In the genomic region with DNA sequence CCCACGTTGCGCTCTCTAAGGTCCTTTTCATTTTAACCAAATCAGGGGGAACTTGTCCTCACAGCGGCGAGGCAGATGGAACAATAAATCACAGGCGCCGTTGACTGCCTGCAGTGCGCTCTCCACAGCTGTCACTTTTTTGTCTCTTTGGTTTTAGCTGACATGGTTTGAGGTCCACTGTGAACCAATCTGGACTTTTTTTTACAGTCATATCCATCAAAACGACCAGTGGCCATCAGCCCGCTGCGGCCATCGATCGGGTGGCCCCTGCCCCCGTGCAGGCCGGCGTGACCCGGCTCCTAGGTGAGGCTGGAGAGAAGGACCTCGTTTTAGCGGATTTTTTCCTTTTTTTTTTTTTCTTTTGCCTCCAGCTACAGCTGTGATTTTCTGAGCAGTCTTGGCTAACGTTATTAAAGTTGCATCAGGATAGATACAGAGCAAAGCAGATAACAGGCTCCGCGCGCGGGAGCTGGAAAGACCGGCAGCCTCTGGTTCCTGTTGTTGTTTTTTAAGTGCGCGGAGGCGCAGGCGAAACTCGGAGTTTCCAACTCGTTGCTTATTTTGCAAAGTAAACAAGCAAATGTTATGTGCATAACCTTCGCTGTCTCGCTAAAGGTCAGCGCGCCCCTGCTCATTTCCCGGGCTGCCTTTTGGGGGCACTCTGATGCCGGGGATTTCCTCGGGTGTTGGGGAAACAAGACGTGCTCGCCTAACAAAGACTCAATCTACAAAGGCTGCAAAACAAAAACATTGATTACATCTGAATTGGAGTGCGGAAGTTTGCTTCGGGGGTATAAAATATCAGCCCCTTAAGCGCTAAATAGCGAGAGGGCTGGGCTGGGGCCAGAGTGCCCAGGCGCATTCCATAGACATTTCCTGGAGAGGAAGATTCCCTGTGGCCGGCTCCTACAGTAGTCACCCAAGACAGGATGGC, we compare ENCODE assay signal across 11 cellular contexts.
A peak's percentile ranks its signal among the peaks of the same experiment; 100 is the strongest.
DNase-seq lines count a peak whose midpoint lies in the region; ATAC-seq and TF ChIP-seq lines count a peak whose summit lies in the region.
"Had no signal": no experiment of that assay in that cellular context is flagged by ENCODE, and none has a peak within 500 bp of the region (broad histone marks: within the 10 kb centered on the region; RNA-seq: fewer than 3 reads in every experiment).

No MANE protein-coding gene starts in this region.

- 12 to 16% (median 15%) methylated on average over 45 of the region's 45 CpGs for WGBS in heart left ventricle, 4 donors

- H3K36me3 ChIP-seq in heart left ventricle: no peaks in the 10 kb centered on the region

- peak overlapping the region in 10 of 12 donors; percentile 7 to 46 (median 36) for H3K4me3 ChIP-seq in heart left ventricle

- peak in 3 of 4 donors; percentile 26 to 63 (median 54) for ATAC-seq in heart left ventricle
- no peak for ATAC-seq in activated CD4-positive, CD25-positive, alpha-beta regulatory T cell treated with anti-CD3 and anti-CD28 coated beads, Interleukin-2, amount 50 U/mL, for 24 hours

- H3K9me3 ChIP-seq in heart left ventricle: no peaks in the 10 kb centered on the region

- no peak overlapping the region for H3K27ac ChIP-seq in C4-2B
- peak overlapping the region in 5 of 12 donors; percentile 26 to 79 (median 61) for H3K27ac ChIP-seq in heart left ventricle
- H3K27ac ChIP-seq: epithelial cell of prostate had no signal

- intact Hi-C loops in heart left ventricle (cut with DNase I): loop anchor here in 4 of 10 donors (5.0 to 10.0 kb wide), 4 partner anchors 314 to 1434 kb away; no protein-coding TSS in a partner anchor

- DNase-seq in NCI-H2171 treated with DMSO at 0.1 percent for 48 hours (lab: John Stamatoyannopoulos, UW) (peak; percentile 92), heart left ventricle (peak in 2 of 5 donors; percentile 10 to 42), nucleus accumbens (lab: John Stamatoyannopoulos, UW) (peak in 34 of 56 donors; percentile 0 to 62 (median 21)), NCI-H2196 (lab: John Stamatoyannopoulos, UW; ENCODE audit: unreplicated experiment) (no peak), COR-L47 (lab: John Stamatoyannopoulos, UW) (no peak)
- DNase-seq in NK-92 treated with Interleukin-12 subunit alpha and Interleukin-12 subunit beta, amount 100 ng/mL, for 24 hours (lab: John Stamatoyannopoulos, UW): no peak
- DNase-seq: activated CD4-positive, alpha-beta T cell treated with anti-CD3 and anti-CD28 coated beads for 4 hours; NCI-H1092 had no signal

- H3K27me3 ChIP-seq in heart left ventricle: peaks cover 0 to 59% (median 14%) of the 10 kb centered on the region in 9 donors

- TF ChIP-seq CTCF in C4-2B (conservative IDR thresholded peaks at IDR 0.05) (peak; percentile 47), heart left ventricle (IDR thresholded peaks at IDR 0.05) (peak in 8 of 12 donors; percentile 10 to 51 (median 31))

- no peak for TF ChIP-seq POLR2A in heart left ventricle (IDR thresholded peaks at IDR 0.05)

- H3K4me1 ChIP-seq in heart left ventricle: peaks cover 0 to 17% (median under 1%) of the 10 kb centered on the region in 12 donors

Comparison
In these comparisons a context has a peak if more than half of its experiments do, and no peak if none do; other contexts are left out.
1. DNase-seq: peak in NCI-H2171 treated with DMSO at 0.1 percent for 48 hours (single experiment) and nucleus accumbens (34 of 56); none in NCI-H2196 (single experiment), NK-92 treated with Interleukin-12 subunit alpha and Interleukin-12 subunit beta, amount 100 ng/mL, for 24 hours (single experiment) and COR-L47 (single experiment).
2. ATAC-seq: peak in heart left ventricle (3 of 4); none in activated CD4-positive, CD25-positive, alpha-beta regulatory T cell treated with anti-CD3 and anti-CD28 coated beads, Interleukin-2, amount 50 U/mL, for 24 hours (0 of 2).